ENCODE assay signal across 10 cellular contexts in the genomic region with DNA sequence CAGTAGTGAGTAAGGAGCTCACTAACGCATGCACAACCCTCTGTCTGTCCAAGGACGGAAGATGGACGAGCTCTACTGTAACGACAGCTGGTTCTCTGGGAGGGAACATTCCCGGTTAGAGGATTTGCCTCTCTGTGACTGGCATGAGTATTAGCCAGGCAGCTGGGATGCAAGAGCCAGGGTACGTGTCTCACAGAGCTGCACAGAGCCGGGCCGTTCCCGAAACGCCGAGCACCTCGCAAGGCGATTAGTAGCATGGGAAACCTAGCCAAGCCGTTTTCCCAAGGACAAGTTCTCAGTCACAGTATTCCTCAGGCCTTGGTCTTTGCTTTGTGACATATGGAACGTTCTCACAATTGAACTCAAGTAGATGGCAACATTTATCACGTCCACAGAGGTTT.
A peak's percentile ranks its signal among the peaks of the same experiment; 100 is the strongest.
DNase-seq lines count a peak whose midpoint lies in the region; ATAC-seq and TF ChIP-seq lines count a peak whose summit lies in the region.
"Had no signal": no experiment of that assay in that cellular context is flagged by ENCODE, and none has a peak within 500 bp of the region (broad histone marks: within the 10 kb centered on the region; RNA-seq: fewer than 3 reads in every experiment).

No MANE protein-coding gene starts in this region.

- no peak for TF ChIP-seq POLR2A in breast epithelium (IDR thresholded peaks at IDR 0.05)

- peak overlapping the region; percentile 53 for H3K4me3 Mint-ChIP-seq in MCF 10A (ENCODE audit: unreplicated experiment)

- no peak for TF ChIP-seq CTCF in MCF 10A (IDR thresholded peaks at IDR 0.05; ENCODE audit: unreplicated experiment)
- TF ChIP-seq CTCF in breast epithelium (IDR thresholded peaks at IDR 0.05), result no peak
- no peak for TF ChIP-seq CTCF in colonic mucosa (IDR thresholded peaks at IDR 0.05)

- no peak for DNase-seq in MCF 10A (ENCODE audit: unreplicated experiment)
- no peak for DNase-seq in breast epithelium (ENCODE audit: low spot score in 2 of 2)
- no peak for DNase-seq in colonic mucosa
- DNase-seq in aorta, result peak in 1 of 2 donors; percentile 60
- DNase-seq in dermis blood vessel endothelial cell, result no peak
- DNase-seq in hippocampal formation (lab: John Stamatoyannopoulos, UW), result no peak

- peak; percentile 8 for ATAC-seq in aorta (ENCODE audit: low FRiP score)
- ATAC-seq in HG02759 (IDR thresholded peaks at IDR 0.05; ENCODE audit: unreplicated experiment), result no peak

- no peaks in the 10 kb centered on the region for H3K27me3 Mint-ChIP-seq in MCF 10A (ENCODE audit: insufficient read depth, unreplicated experiment)

- H3K4me3 ChIP-seq in breast epithelium (no peak overlapping the region), colonic mucosa (no peak overlapping the region), muscle layer of colon (ENCODE audit: low read depth in 1 of 2, low read length in 2 of 2) (peak overlapping the region in 1 of 2 donors; percentile 13), aorta (ENCODE audit: low read length in 2 of 2) (peak overlapping the region; percentile 6 to 60)
- H3K4me3 ChIP-seq: coronary artery, right atrium auricular region had no signal

- H3K27me3 ChIP-seq in breast epithelium (no peaks in the 10 kb centered on the region), colonic mucosa (no peaks in the 10 kb centered on the region), muscle layer of colon (ENCODE audit: control insufficient read depth in 1 of 2, insufficient read depth in 2 of 2, low read length in 2 of 2) (no peaks in the 10 kb centered on the region), aorta (ENCODE audit: control insufficient read depth in 1 of 2, insufficient read depth in 2 of 2, low read length in 1 of 2) (no peaks in the 10 kb centered on the region)
- H3K27me3 ChIP-seq: right atrium auricular region had no signal

- peak overlapping the region; percentile 83 for H3K27ac Mint-ChIP-seq in MCF 10A (ENCODE audit: low read depth, unreplicated experiment)

- H3K4me1 Mint-ChIP-seq in MCF 10A (ENCODE audit: insufficient read depth, unreplicated experiment), result peaks cover 28% of the 10 kb centered on the region

- peaks cover 6% of the 10 kb centered on the region for H3K36me3 Mint-ChIP-seq in MCF 10A (ENCODE audit: insufficient read depth, unreplicated experiment)

- H3K9ac ChIP-seq in colonic mucosa (ENCODE audit: low read depth in 2 of 2, low read length in 2 of 2) (no peak overlapping the region), muscle layer of colon (ENCODE audit: low read length) (no peak overlapping the region)

- POLR2A ChIA-PET in MCF 10A (lab: Yijun Ruan, JAX), result interaction anchor here (0.6 to 3.5 kb wide), 15 partner anchors 9 to 317 kb away, joined by 3 to 15 read pairs (median 5); no protein-coding TSS in a partner anchor

- no peaks in the 10 kb centered on the region for H3K9me3 Mint-ChIP-seq in MCF 10A (ENCODE audit: unreplicated experiment)

- BruUV-seq in MCF 10A (replicated peaks; lab: Mats Ljungman, UMichigan), result no TSS peak

- CTCF ChIA-PET in MCF 10A (lab: Yijun Ruan, JAX), result interaction anchor here (0.6 to 3.2 kb wide), 7 partner anchors 11 to 268 kb away, joined by 3 to 21 read pairs (median 4); no protein-coding TSS in a partner anchor

- 12 to 14% methylated on average over 16 of the region's 16 CpGs for whole genome bisulfite sequencing in aorta, 2 donors

- H3K36me3 ChIP-seq in breast epithelium (no peaks in the 10 kb centered on the region), colonic mucosa (no peaks in the 10 kb centered on the region), muscle layer of colon (ENCODE audit: insufficient read depth, low read length) (peaks cover 15% of the 10 kb centered on the region), aorta (ENCODE audit: control insufficient read depth in 1 of 2, insufficient read depth in 2 of 2, low read length in 1 of 2) (no peaks in the 10 kb centered on the region)
- H3K36me3 ChIP-seq: right atrium auricular region had no signal

- intact Hi-C loops in MCF 10A (cut with micrococcal nuclease), result loop anchor here (2.0 to 5.0 kb wide), 2 partner anchors 93 to 161 kb away; a partner anchor contains a TSS
- intact Hi-C loops in breast epithelium (cut with DNase I; ENCODE audit: low total_unique reads), result no loop called here
- intact Hi-C loops in colonic mucosa (cut with DNase I), result no loop called here
- intact Hi-C loops in aorta (cut with DNase I), result loop anchor here in 1 of 2 donors (10.0 kb wide), 1 partner anchor 255 kb away; no protein-coding TSS in a partner anchor

- H3K27ac ChIP-seq in breast epithelium (peak overlapping the region in 1 of 2 donors; percentile 43), colonic mucosa (peak overlapping the region; percentile 3), muscle layer of colon (ENCODE audit: low read depth, low read length) (peak overlapping the region; percentile 76), aorta (ENCODE audit: low read depth in 1 of 2, low read length in 2 of 2) (peak overlapping the region in 1 of 2 donors; percentile 62)
- H3K27ac ChIP-seq: coronary artery, right atrium auricular region had no signal

- H3K4me1 ChIP-seq in breast epithelium (no peaks in the 10 kb centered on the region), colonic mucosa (peaks cover 15% of the 10 kb centered on the region), muscle layer of colon (ENCODE audit: insufficient read depth, low read length) (peaks cover 50% of the 10 kb centered on the region), aorta (ENCODE audit: control insufficient read depth in 1 of 2, insufficient read depth in 2 of 2, low read length in 2 of 2) (no peaks in the 10 kb centered on the region)
- H3K4me1 ChIP-seq: right atrium auricular region had no signal

- H3K9me3 ChIP-seq in breast epithelium, result no peaks in the 10 kb centered on the region
- H3K9me3 ChIP-seq in colonic mucosa, result no peaks in the 10 kb centered on the region
- no peaks in the 10 kb centered on the region for H3K9me3 ChIP-seq in muscle layer of colon (ENCODE audit: low read length)
- no peaks in the 10 kb centered on the region for H3K9me3 ChIP-seq in aorta (ENCODE audit: control insufficient read depth, low read length)
- H3K9me3 ChIP-seq: right atrium auricular region had no signal

Comparison
In these comparisons a context has a peak if more than half of its experiments do, and no peak if none do; other contexts are left out.
1. H3K4me3 ChIP-seq: peak in aorta (2 of 2); none in breast epithelium (0 of 3) and colonic mucosa (single experiment).